ENCODE assay signal across 1 cellular context in genomic region chr2:170930132-170931109, GRCh38.
TF ChIP-seq lines count a peak whose summit lies in the region.

No MANE protein-coding gene starts in this region.

TF ChIP-seq in GM12878, 131 proteins besides CTCF, POLR2A, EP300 and RAD21 (continued from another document and continues in another):
- TF ChIP-seq CUX1 (IDR thresholded peaks at IDR 0.05; ENCODE audit: insufficient replicate concordance, low read depth, low read length) (no peak), PAX5 (IDR thresholded peaks at IDR 0.05; ENCODE audit: borderline replicate concordance, low read depth, low read length) (no peak), BRCA1 (IDR thresholded peaks at IDR 0.05; ENCODE audit: low read depth, low read length) (no peak), ASH2L (IDR thresholded peaks at IDR 0.05; ENCODE audit: borderline replicate concordance, low read depth) (no peak), ZBTB11 (CRISPR knock-in tag; IDR thresholded peaks at IDR 0.05) (peak; percentile 86), MEF2A (IDR thresholded peaks at IDR 0.05; ENCODE audit: insufficient read depth, low read depth, low read length) (no peak), FOXK2 (IDR thresholded peaks at IDR 0.05) (no peak; the same call in 1 of the 2 replicates), MTA2 (IDR thresholded peaks at IDR 0.05; ENCODE audit: low read depth) (no peak), CHD1 (IDR thresholded peaks at IDR 0.05; ENCODE audit: low read depth, low read length) (no peak), EGR1 (IDR thresholded peaks at IDR 0.05; ENCODE audit: borderline replicate concordance in 1 of 2, low read depth in 2 of 2, low read length in 2 of 2) (no peak), CBFB (IDR thresholded peaks at IDR 0.05; ENCODE audit: low read depth) (no peak), KLF5 (IDR thresholded peaks at IDR 0.05; ENCODE audit: partially characterized antibody) (no peak), ZNF384 (IDR thresholded peaks at IDR 0.05; ENCODE audit: borderline replicate concordance, low read depth, low read length) (no peak), TARDBP (IDR thresholded peaks at IDR 0.05; ENCODE audit: borderline replicate concordance) (no peak), ZNF274 (IDR thresholded peaks at IDR 0.05; ENCODE audit: insufficient read depth, insufficient read length) (no peak), GATAD2B (conservative IDR thresholded peaks at IDR 0.05; ENCODE audit: low read depth) (no peak), NR2F1 (conservative IDR thresholded peaks at IDR 0.05) (no peak), BCL11A (IDR thresholded peaks at IDR 0.05; ENCODE audit: low read depth, low read length) (0 out of 2 replicates have a peak, but pooled peaks have one; percentile 26), SPI1 (IDR thresholded peaks at IDR 0.05; ENCODE audit: borderline replicate concordance, insufficient read depth, low read depth, low read length) (0 out of 2 replicates have a peak, but pooled peaks have one; percentile 9), PBX3 (IDR thresholded peaks at IDR 0.05; ENCODE audit: insufficient replicate concordance, low read depth, low read length) (peak; percentile 86), USF1 (IDR thresholded peaks at IDR 0.05; ENCODE audit: borderline replicate concordance, extremely low read length, insufficient read depth, low read depth, low read length) (no peak), BMI1 (IDR thresholded peaks at IDR 0.05; ENCODE audit: borderline replicate concordance) (no peak), SUZ12 (IDR thresholded peaks at IDR 0.05; ENCODE audit: unreplicated experiment) (no peak), YY1 (IDR thresholded peaks at IDR 0.05; ENCODE audit: low read depth, low read length) (peak; percentile 92), FOXM1 (IDR thresholded peaks at IDR 0.05; ENCODE audit: low read depth, low read length) (no peak), ZNF622 (IDR thresholded peaks at IDR 0.05) (no peak), GABPA (IDR thresholded peaks at IDR 0.05; ENCODE audit: low read depth) (peak; percentile 96), IRF5 (IDR thresholded peaks at IDR 0.05; ENCODE audit: borderline replicate concordance) (no peak), CHD2 (IDR thresholded peaks at IDR 0.05; ENCODE audit: borderline replicate concordance, low read depth, low read length) (0 out of 2 replicates have a peak, but pooled peaks have one; percentile 28), WRNIP1 (IDR thresholded peaks at IDR 0.05; ENCODE audit: borderline replicate concordance, low read depth, low read length) (no peak), JUNB (IDR thresholded peaks at IDR 0.05) (no peak), BCLAF1 (IDR thresholded peaks at IDR 0.05) (no peak), TCF7 (IDR thresholded peaks at IDR 0.05; ENCODE audit: borderline replicate concordance) (no peak), RELA (IDR thresholded peaks at IDR 0.05; ENCODE audit: borderline replicate concordance, partially characterized antibody) (no peak), BACH1 (IDR thresholded peaks at IDR 0.05; ENCODE audit: borderline replicate concordance) (no peak), YBX1 (IDR thresholded peaks at IDR 0.05) (no peak), SMAD1 (IDR thresholded peaks at IDR 0.05; ENCODE audit: low read depth, partially characterized antibody) (peak; percentile 35), MLLT1 (IDR thresholded peaks at IDR 0.05) (0 out of 2 replicates have a peak, but pooled peaks have one; percentile 33), MXI1 (IDR thresholded peaks at IDR 0.05; ENCODE audit: low read depth, low read length) (peak; percentile 82; the same call in 1 of the 2 replicates), NR2C1 (IDR thresholded peaks at IDR 0.05) (no peak; the same call in 1 of the 2 replicates), NKRF (conservative IDR thresholded peaks at IDR 0.05) (peak; percentile 76), SIN3A (IDR thresholded peaks at IDR 0.05; ENCODE audit: low read depth, low read length) (peak; percentile 69; the same call in 1 of the 2 replicates)
